Comparison of ENCODE assay signal across 15 cellular contexts in the genomic region with DNA sequence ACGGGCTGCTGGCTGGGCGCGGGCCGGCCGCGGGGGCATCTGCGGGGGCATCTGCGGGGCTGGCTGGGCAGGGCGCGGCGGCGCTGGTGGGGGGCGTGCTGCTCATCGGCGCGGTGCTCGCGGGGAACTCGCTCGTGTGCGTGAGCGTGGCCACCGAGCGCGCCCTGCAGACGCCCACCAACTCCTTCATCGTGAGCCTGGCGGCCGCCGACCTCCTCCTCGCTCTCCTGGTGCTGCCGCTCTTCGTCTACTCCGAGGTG. TPM values are rescaled to one million over a fixed set of nuclear protein-coding genes. Genes with fewer than 3 reads are reported as not detected.
A peak's percentile ranks its signal among the peaks of the same experiment; 100 is the strongest.
DNase-seq lines count a peak whose midpoint lies in the region; ATAC-seq and TF ChIP-seq lines count a peak whose summit lies in the region.
"Had no signal": no experiment of that assay in that cellular context is flagged by ENCODE, and none has a peak within 500 bp of the region (broad histone marks: within the 10 kb centered on the region; RNA-seq: fewer than 3 reads in every experiment).

No MANE protein-coding gene starts in this region.

- H3K4me3 ChIP-seq in A673 (ENCODE audit: low read depth, low read length, poor library complexity, severe bottlenecking) (peak overlapping the region; percentile 15), neural cell (ENCODE audit: low read length) (peak overlapping the region; percentile 34), MG63 (no peak overlapping the region), MM.1S (ENCODE audit: low read length) (no peak overlapping the region)

- no peak overlapping the region for H4K8ac ChIP-seq in H9 (replicated peaks; ENCODE audit: insufficient read length, low read depth, low read length)

- no peak for TF ChIP-seq EP300 in neural cell (conservative IDR thresholded peaks at IDR 0.05; ENCODE audit: poor library complexity, severe bottlenecking)

- H3F3A ChIP-seq in neural cell (ENCODE audit: insufficient read depth, low read length, poor library complexity, severe bottlenecking) (no peaks in the 10 kb centered on the region), MM.1S (ENCODE audit: insufficient read depth, low read length) (no peaks in the 10 kb centered on the region)

- H3K4me1 ChIP-seq in A673 (ENCODE audit: insufficient read depth, low read length, poor library complexity, severe bottlenecking) (peaks cover 45% of the 10 kb centered on the region), H9 (ENCODE audit: insufficient read depth, low read length) (no peaks in the 10 kb centered on the region; the same call in 1 of the 2 replicates), MM.1S (ENCODE audit: low read length) (no peaks in the 10 kb centered on the region)

- H3K9ac ChIP-seq in H9 (ENCODE audit: extremely low read depth, insufficient read length, low read length) (no peak overlapping the region), neural cell (ENCODE audit: low read length) (no peak overlapping the region), MM.1S (ENCODE audit: low read length) (no peak overlapping the region)

- TF ChIP-seq RAD21 in neural cell (conservative IDR thresholded peaks at IDR 0.05): no peak

- no peak overlapping the region for H3K14ac ChIP-seq in H9 (ENCODE audit: insufficient read depth, low read length)

- BruUV-seq in A673 (replicated peaks; lab: Mats Ljungman, UMichigan): no TSS peak

- intact Hi-C loops in A673 (cut with micrococcal nuclease; ENCODE audit: unreplicated experiment): no loop called here

- WGBS in H9 (ENCODE audit: extremely low coverage, insufficient read length, low lambda C conversion rate): no CpG with 5 or more reads among the region's 34 CpGs

- H3K23ac ChIP-seq in H9 (ENCODE audit: insufficient read length, low read depth, low read length): no peak overlapping the region

- peak; percentile 13 for ATAC-seq in effector memory CD8-positive, alpha-beta T cell (replicated peaks)
- no peak for ATAC-seq in HG02759 (IDR thresholded peaks at IDR 0.05; ENCODE audit: unreplicated experiment)
- ATAC-seq: activated CD4-positive, CD25-positive, alpha-beta regulatory T cell treated with anti-CD3 and anti-CD28 coated beads, Interleukin-2, amount 50 U/mL, for 24 hours had no signal

- H3K36me3 ChIP-seq in A673 (ENCODE audit: insufficient read depth, low read length, poor library complexity, severe bottlenecking) (no peaks in the 10 kb centered on the region), neural cell (ENCODE audit: insufficient read depth, low read length) (no peaks in the 10 kb centered on the region), MG63 (peaks cover 41% of the 10 kb centered on the region), MM.1S (replicated peaks; ENCODE audit: insufficient read depth, low read length) (no peaks in the 10 kb centered on the region)

- no peaks in the 10 kb centered on the region for H4K20me1 ChIP-seq in H9 (ENCODE audit: control insufficient read depth, insufficient read depth, insufficient read length)
- peaks cover 12% of the 10 kb centered on the region for H4K20me1 ChIP-seq in neural cell (ENCODE audit: insufficient read depth)
- H4K20me1 ChIP-seq in MM.1S (ENCODE audit: insufficient read depth, low read length): no peaks in the 10 kb centered on the region

- H3K4ac ChIP-seq in H9 (ENCODE audit: low read depth, low read length): no peak overlapping the region

- peaks cover 0 to 15% (median 0%) of the 10 kb centered on the region in 3 experiments; a peak in 2 of 7 replicates for H3K36me3 Mint-ChIP-seq in H9 (ENCODE audit: insufficient read depth in 1 of 3, low read depth in 3 of 3)
- no peaks in the 10 kb centered on the region for H3K36me3 Mint-ChIP-seq in effector memory CD8-positive, alpha-beta T cell (ENCODE audit: insufficient read depth)
- H3K36me3 Mint-ChIP-seq: natural killer cell treated with Interleukin-12 subunit alpha and Interleukin-12 subunit beta and Interleukin-15 and Interleukin-18, amount 100 ng/mL, for 72 hours had no signal

- no peaks in the 10 kb centered on the region; a peak in 2 of 5 replicates for H3K9me3 Mint-ChIP-seq in H9
- H3K9me3 Mint-ChIP-seq in effector memory CD8-positive, alpha-beta T cell: no peaks in the 10 kb centered on the region
- H3K9me3 Mint-ChIP-seq: natural killer cell treated with Interleukin-12 subunit alpha and Interleukin-12 subunit beta and Interleukin-15 and Interleukin-18, amount 100 ng/mL, for 72 hours had no signal

- H3K27me3 ChIP-seq in A673 (replicated peaks; ENCODE audit: insufficient read depth, low read depth, low read length, poor library complexity) (no peaks in the 10 kb centered on the region), H9 (ENCODE audit: insufficient read depth, low read length) (peaks cover 33% of the 10 kb centered on the region), neural cell (ENCODE audit: insufficient read depth, low read depth, low read length) (peaks cover 31% of the 10 kb centered on the region), MG63 (no peaks in the 10 kb centered on the region), MM.1S (replicated peaks; ENCODE audit: insufficient read depth, low read length) (no peaks in the 10 kb centered on the region)

- POLR2A ChIA-PET in A673 (lab: Charles Lee; ENCODE audit: low non-redundant PET): no interaction called here

- no peaks in the 10 kb centered on the region for H3K9me2 ChIP-seq in neural cell (ENCODE audit: insufficient read depth, low read length)
- H3K9me2 ChIP-seq in MM.1S (replicated peaks; ENCODE audit: insufficient read depth, low read length): no peaks in the 10 kb centered on the region

- TF ChIP-seq CTCF in A673 (conservative IDR thresholded peaks at IDR 0.05; ENCODE audit: low read depth, low read length) (no peak), H9 (conservative IDR thresholded peaks at IDR 0.05) (no peak), neural cell (IDR thresholded peaks at IDR 0.05; ENCODE audit: poor library complexity, severe bottlenecking) (no peak), MM.1S (IDR thresholded peaks at IDR 0.05; ENCODE audit: low read length) (no peak)

- H3T11ph ChIP-seq in H9 (ENCODE audit: low read length): no peak overlapping the region

- no peak overlapping the region for H3K18ac ChIP-seq in H9 (ENCODE audit: insufficient read length, low read depth, low read length)

- H2BK5ac ChIP-seq in H9 (ENCODE audit: insufficient read length, low read length): no peak overlapping the region

- no peak overlapping the region for H3K56ac ChIP-seq in H9 (ENCODE audit: insufficient read length, low read depth, low read length)

- no peak overlapping the region for H2BK20ac ChIP-seq in H9 (ENCODE audit: low read depth, low read length, poor library complexity, severe bottlenecking)

- H3K4me2 ChIP-seq in H9 (ENCODE audit: insufficient read depth, insufficient read length, low read length) (peak overlapping the region; percentile 33), neural cell (ENCODE audit: low read length) (no peak overlapping the region), MM.1S (ENCODE audit: low read depth, low read length) (no peak overlapping the region)

- no peaks in the 10 kb centered on the region for H3K79me1 ChIP-seq in H9 (ENCODE audit: insufficient read depth, low read depth, low read length, poor library complexity, severe bottlenecking)

- H3K23me2 ChIP-seq in H9 (ENCODE audit: insufficient read length, low read depth, low read length, poor library complexity, severe bottlenecking): peaks cover 19% of the 10 kb centered on the region

- no peak overlapping the region for H4K5ac ChIP-seq in H9 (ENCODE audit: insufficient read length, low read depth, low read length)

- H3K27me3 Mint-ChIP-seq in H9 (ENCODE audit: low read depth): peaks cover 56% of the 10 kb centered on the region
- H3K27me3 Mint-ChIP-seq in effector memory CD8-positive, alpha-beta T cell: peaks cover 13 to 38% of the 10 kb centered on the region in 2 donors

- in situ Hi-C loops in G401 (cut with HindIII; ENCODE audit: low sequenced_read_pairs): no loop called here

- H3K9me3 ChIP-seq in A673 (ENCODE audit: low read depth, low read length, poor library complexity, severe bottlenecking) (no peaks in the 10 kb centered on the region), H9 (ENCODE audit: control insufficient read depth, low read depth, low read length) (no peaks in the 10 kb centered on the region), neural cell (ENCODE audit: low read length) (no peaks in the 10 kb centered on the region), MG63 (no peaks in the 10 kb centered on the region), MM.1S (replicated peaks; ENCODE audit: insufficient read depth, low read length) (no peaks in the 10 kb centered on the region)

- H2BK120ac ChIP-seq in H9 (ENCODE audit: low read depth, low read length, poor library complexity, severe bottlenecking): no peak overlapping the region

- H3K79me2 ChIP-seq in H9 (ENCODE audit: insufficient read depth, low read length): no peaks in the 10 kb centered on the region
- H3K79me2 ChIP-seq in neural cell (replicated peaks; ENCODE audit: insufficient read depth, low read length): no peaks in the 10 kb centered on the region
- no peaks in the 10 kb centered on the region for H3K79me2 ChIP-seq in MM.1S (ENCODE audit: low read length)

- H3K27ac ChIP-seq in A673 (ENCODE audit: low read depth, low read length, poor library complexity, severe bottlenecking) (no peak overlapping the region), H9 (ENCODE audit: insufficient read length, low read depth, low read length) (no peak overlapping the region), neural cell (ENCODE audit: low read length) (no peak overlapping the region), MM.1S (ENCODE audit: low read length) (no peak overlapping the region)

- no peak overlapping the region for H2AK5ac ChIP-seq in H9 (ENCODE audit: insufficient read length, low read length)

- CTCF ChIA-PET in A673 (lab: Charles Lee): no interaction called here

- no peak overlapping the region for H4K91ac ChIP-seq in H9 (ENCODE audit: insufficient read length, low read depth, low read length)

- no peak overlapping the region for H2AFZ ChIP-seq in H9 (ENCODE audit: low read length)
- H2AFZ ChIP-seq in neural cell (ENCODE audit: low read depth, low read length): no peak overlapping the region
- H2AFZ ChIP-seq in MM.1S (ENCODE audit: low read length): no peak overlapping the region

- H3K4me1 Mint-ChIP-seq in H9: peaks cover 18 to 28% of the 10 kb centered on the region in 2 experiments
- H3K4me1 Mint-ChIP-seq in effector memory CD8-positive, alpha-beta T cell (ENCODE audit: low read depth in 2 of 2): peaks cover 11 to 15% of the 10 kb centered on the region in 2 donors

- H2BK15ac ChIP-seq in H9 (ENCODE audit: low read depth, low read length): no peak overlapping the region

- no peak overlapping the region for H2BK12ac ChIP-seq in H9 (ENCODE audit: insufficient read length, low read depth, low read length)

- no peak for DNase-seq in A673 (ENCODE audit: low spot score)
- no peak for DNase-seq in H9
- DNase-seq in effector memory CD8-positive, alpha-beta T cell: no peak
- DNase-seq in MG63: no peak
- DNase-seq in MM.1S: no peak
- DNase-seq in G401 (ENCODE audit: low spot score): no peak
- DNase-seq: activated naive CD4-positive, alpha-beta T cell treated with Interleukin-2 at 50 U/mL for 16 hours; NCI-H524; SHP77 treated with DMSO at 0.1 percent for 48 hours; stimulated activated CD4-positive, alpha-beta T cell treated with anti-CD3 and anti-CD28 coated beads, Interleukin-1b, Interleukin-23, amount 100 ng/mL, for 48 hours had no signal

- H3K27ac Mint-ChIP-seq in H9: no peak overlapping the region; a peak in 1 of 7 replicates
- H3K27ac Mint-ChIP-seq in effector memory CD8-positive, alpha-beta T cell: no peak overlapping the region
- H3K27ac Mint-ChIP-seq: natural killer cell treated with Interleukin-12 subunit alpha and Interleukin-12 subunit beta and Interleukin-15 and Interleukin-18, amount 100 ng/mL, for 72 hours had no signal

- peak overlapping the region; percentile 66 to 80 for H3K4me3 Mint-ChIP-seq in H9
- H3K4me3 Mint-ChIP-seq in effector memory CD8-positive, alpha-beta T cell: peak overlapping the region; percentile 57 to 58
- H3K4me3 Mint-ChIP-seq: natural killer cell treated with Interleukin-12 subunit alpha and Interleukin-12 subunit beta and Interleukin-15 and Interleukin-18, amount 100 ng/mL, for 72 hours had no signal

RNA-seq across cellular contexts. Expression of gene DRD4, which starts 0.2 kb away (rescaled TPM):
- 3.0 and 3.7 TPM in 2 replicates for total RNA-seq in A673 (2021)
- total RNA-seq in H9 (2021): 6.2 and 6.8 TPM in 2 replicates
- 0.86 TPM in 1 of 2 replicates, not detected in the other for polyA plus RNA-seq in neural cell
- 0.46 TPM in 1 of 2 replicates, not detected in the other for polyA minus RNA-seq in neural cell
- not detected in 2 replicates for total RNA-seq in MG63 (2014; rRNA removed; shearing (Covaris generic); ENCODE audit: low replicate concordance)
- total RNA-seq in G401 (2014; rRNA removed; shearing (Covaris generic)): not detected in 2 replicates

RNA-seq across cellular contexts. Expression of gene SCT, which starts 10.3 kb away (rescaled TPM):
- total RNA-seq in A673 (2021): 1.1 TPM in 1 of 2 replicates, not detected in the other
- 1.8 and 2.3 TPM in 2 replicates for total RNA-seq in H9 (2021)
- not detected in 2 replicates for polyA plus RNA-seq in neural cell
- not detected in 2 replicates for polyA minus RNA-seq in neural cell
- total RNA-seq in MG63 (2014; rRNA removed; shearing (Covaris generic); ENCODE audit: low replicate concordance): not detected in 2 replicates
- not detected in 2 replicates for total RNA-seq in G401 (2014; rRNA removed; shearing (Covaris generic))
- total RNA-seq: natural killer cell treated with Interleukin-12 subunit alpha and Interleukin-12 subunit beta and Interleukin-15 and Interleukin-18, amount 100 ng/mL, for 72 hours; subcutaneous adipose tissue had no signal

RNA-seq across cellular contexts. Expression of gene CDHR5, which starts 12.5 kb away (rescaled TPM):
- total RNA-seq in A673 (2021) (not detected in 2 replicates), H9 (2021) (0.46 TPM in 1 of 2 replicates, not detected in the other)
- not detected in 2 replicates for polyA plus RNA-seq in neural cell
- polyA minus RNA-seq in neural cell: not detected in 2 replicates
- not detected in 2 replicates for total RNA-seq in MG63 (2014; rRNA removed; shearing (Covaris generic); ENCODE audit: low replicate concordance)
- total RNA-seq in G401 (2014; rRNA removed; shearing (Covaris generic)): not detected in 2 replicates
- total RNA-seq: natural killer cell treated with Interleukin-12 subunit alpha and Interleukin-12 subunit beta and Interleukin-15 and Interleukin-18, amount 100 ng/mL, for 72 hours; subcutaneous adipose tissue had no signal

RNA-seq across cellular contexts. Expression of gene IRF7, which starts 21.5 kb away (rescaled TPM):
- total RNA-seq in A673 (2021) (8.7 and 8.8 TPM in 2 replicates), H9 (2021) (9.7 and 9.8 TPM in 2 replicates)
- 1.1 and 4.6 TPM in 2 replicates for polyA plus RNA-seq in neural cell
- polyA minus RNA-seq in neural cell: 0.58 and 0.97 TPM in 2 replicates
- total RNA-seq in MG63 (2014; rRNA removed; shearing (Covaris generic); ENCODE audit: low replicate concordance): 9.1 and 10.1 TPM in 2 replicates
- total RNA-seq in G401 (2014; rRNA removed; shearing (Covaris generic)): 1.1 and 3.6 TPM in 2 replicates

RNA-seq across cellular contexts. Expression of gene DEAF1, which starts 57.8 kb away (rescaled TPM):
- 56.3 and 56.7 TPM in 2 replicates for total RNA-seq in A673 (2021)
- total RNA-seq in H9 (2021): 67.3 and 68.6 TPM in 2 replicates
- 87.6 and 94.9 TPM in 2 replicates for polyA plus RNA-seq in neural cell
- 80.2 and 94.0 TPM in 2 replicates for polyA minus RNA-seq in neural cell
- 14.8 and 34.6 TPM in 2 replicates for total RNA-seq in MG63 (2014; rRNA removed; shearing (Covaris generic); ENCODE audit: low replicate concordance)
- total RNA-seq in G401 (2014; rRNA removed; shearing (Covaris generic)): 70.5 and 73.2 TPM in 2 replicates

Comparison
In these comparisons a context has a peak if more than half of its experiments do, and no peak if none do; other contexts are left out.
1. H3K4me3 ChIP-seq: peak in A673 (single experiment) and neural cell (single experiment); none in MG63 (single experiment) and MM.1S (single experiment).